In the genomic region with DNA sequence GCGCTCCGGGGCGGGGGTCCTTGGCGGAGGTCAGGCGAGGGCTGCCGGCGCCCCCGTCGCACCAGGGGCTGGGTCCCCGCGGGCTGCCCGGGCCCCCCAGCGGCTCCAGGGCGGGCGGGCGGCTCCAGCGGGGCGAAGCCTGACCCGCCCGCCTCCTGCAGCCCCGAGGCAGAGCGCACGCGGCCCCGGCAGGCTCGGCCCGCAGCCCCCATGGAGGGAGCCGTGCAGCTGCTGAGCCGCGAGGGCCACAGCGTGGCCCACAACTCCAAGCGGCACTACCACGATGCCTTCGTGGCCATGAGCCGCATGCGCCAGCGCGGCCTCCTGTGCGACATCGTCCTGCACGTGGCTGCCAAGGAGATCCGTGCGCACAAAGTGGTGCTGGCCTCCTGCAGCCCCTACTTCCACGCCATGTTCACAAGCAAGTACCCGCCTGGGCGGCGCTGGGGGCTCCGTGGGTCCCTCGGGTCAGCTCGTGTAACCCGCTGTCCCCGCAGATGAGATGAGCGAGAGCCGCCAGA, we compare ENCODE assay signal across 3 cellular contexts.
TF ChIP-seq lines count a peak whose summit lies in the region.

No MANE protein-coding gene starts in this region.

TF ChIP-seq in A549, 52 proteins besides CTCF, POLR2A, EP300 and RAD21:
- no peak for TF ChIP-seq TFCP2L1 (CRISPR knock-in tag; IDR thresholded peaks at IDR 0.05)
- TF ChIP-seq CEBPB (IDR thresholded peaks at IDR 0.05): no peak
- TF ChIP-seq ZNF302 (CRISPR knock-in tag; IDR thresholded peaks at IDR 0.05): no peak
- TF ChIP-seq POLR2AphosphoS2 (conservative IDR thresholded peaks at IDR 0.05; ENCODE audit: low read length): no peak
- no peak for TF ChIP-seq RARB (CRISPR knock-in tag; IDR thresholded peaks at IDR 0.05)
- no peak for TF ChIP-seq HDAC2 (IDR thresholded peaks at IDR 0.05)
- no peak for TF ChIP-seq EHF (CRISPR knock-in tag; IDR thresholded peaks at IDR 0.05)
- no peak for TF ChIP-seq CHD4 (IDR thresholded peaks at IDR 0.05; ENCODE audit: borderline replicate concordance)
- TF ChIP-seq HOXB5 (CRISPR knock-in tag; IDR thresholded peaks at IDR 0.05): no peak
- TF ChIP-seq, protein P1, sequence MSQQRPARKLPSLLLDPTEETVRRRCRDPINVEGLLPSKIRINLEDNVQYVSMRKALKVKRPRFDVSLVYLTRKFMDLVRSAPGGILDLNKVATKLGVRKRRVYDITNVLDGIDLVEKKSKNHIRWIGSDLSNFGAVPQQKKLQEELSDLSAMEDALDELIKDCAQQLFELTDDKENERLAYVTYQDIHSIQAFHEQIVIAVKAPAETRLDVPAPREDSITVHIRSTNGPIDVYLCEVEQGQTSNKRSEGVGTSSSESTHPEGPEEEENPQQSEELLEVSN (IDR thresholded peaks at IDR 0.05; ENCODE audit: borderline replicate concordance, low read depth): no peak
- TF ChIP-seq CHD2 (IDR thresholded peaks at IDR 0.05; ENCODE audit: low read length, partially characterized antibody): no peak
- no peak for TF ChIP-seq MAZ (IDR thresholded peaks at IDR 0.05; ENCODE audit: borderline replicate concordance, low read depth, low read length)

TF ChIP-seq in HCT116, 20 proteins besides CTCF, POLR2A, EP300 and RAD21:
- TF ChIP-seq POLR2AphosphoS5 (IDR thresholded peaks at IDR 0.05; ENCODE audit: low read depth, low read length) (no peak), TCF7L2 (IDR thresholded peaks at IDR 0.05; ENCODE audit: borderline replicate concordance, extremely low read depth, insufficient read depth, insufficient read length) (no peak), YY1 (IDR thresholded peaks at IDR 0.05; ENCODE audit: extremely low read depth, insufficient replicate concordance, low read depth, low read length) (no peak), ZFX (IDR thresholded peaks at IDR 0.05) (peak; percentile 64), SIN3A (IDR thresholded peaks at IDR 0.05; ENCODE audit: low read depth) (no peak)

TF ChIP-seq in GM12878, 131 proteins besides CTCF, POLR2A, EP300 and RAD21:
- TF ChIP-seq, protein P2, sequence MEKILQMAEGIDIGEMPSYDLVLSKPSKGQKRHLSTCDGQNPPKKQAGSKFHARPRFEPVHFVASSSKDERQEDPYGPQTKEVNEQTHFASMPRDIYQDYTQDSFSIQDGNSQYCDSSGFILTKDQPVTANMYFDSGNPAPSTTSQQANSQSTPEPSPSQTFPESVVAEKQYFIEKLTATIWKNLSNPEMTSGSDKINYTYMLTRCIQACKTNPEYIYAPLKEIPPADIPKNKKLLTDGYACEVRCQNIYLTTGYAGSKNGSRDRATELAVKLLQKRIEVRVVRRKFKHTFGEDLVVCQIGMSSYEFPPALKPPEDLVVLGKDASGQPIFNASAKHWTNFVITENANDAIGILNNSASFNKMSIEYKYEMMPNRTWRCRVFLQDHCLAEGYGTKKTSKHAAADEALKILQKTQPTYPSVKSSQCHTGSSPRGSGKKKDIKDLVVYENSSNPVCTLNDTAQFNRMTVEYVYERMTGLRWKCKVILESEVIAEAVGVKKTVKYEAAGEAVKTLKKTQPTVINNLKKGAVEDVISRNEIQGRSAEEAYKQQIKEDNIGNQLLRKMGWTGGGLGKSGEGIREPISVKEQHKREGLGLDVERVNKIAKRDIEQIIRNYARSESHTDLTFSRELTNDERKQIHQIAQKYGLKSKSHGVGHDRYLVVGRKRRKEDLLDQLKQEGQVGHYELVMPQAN (conservative IDR thresholded peaks at IDR 0.05): no peak
- TF ChIP-seq, protein P3, sequence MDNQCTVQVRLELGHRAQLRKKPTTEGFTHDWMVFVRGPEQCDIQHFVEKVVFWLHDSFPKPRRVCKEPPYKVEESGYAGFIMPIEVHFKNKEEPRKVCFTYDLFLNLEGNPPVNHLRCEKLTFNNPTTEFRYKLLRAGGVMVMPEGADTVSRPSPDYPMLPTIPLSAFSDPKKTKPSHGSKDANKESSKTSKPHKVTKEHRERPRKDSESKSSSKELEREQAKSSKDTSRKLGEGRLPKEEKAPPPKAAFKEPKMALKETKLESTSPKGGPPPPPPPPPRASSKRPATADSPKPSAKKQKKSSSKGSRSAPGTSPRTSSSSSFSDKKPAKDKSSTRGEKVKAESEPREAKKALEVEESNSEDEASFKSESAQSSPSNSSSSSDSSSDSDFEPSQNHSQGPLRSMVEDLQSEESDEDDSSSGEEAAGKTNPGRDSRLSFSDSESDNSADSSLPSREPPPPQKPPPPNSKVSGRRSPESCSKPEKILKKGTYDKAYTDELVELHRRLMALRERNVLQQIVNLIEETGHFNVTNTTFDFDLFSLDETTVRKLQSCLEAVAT (IDR thresholded peaks at IDR 0.05): peak; percentile 62; the same call in 1 of the 2 replicates
TF ChIP-seq in GM12878: peak in this region for 1.
